In the genomic region with DNA sequence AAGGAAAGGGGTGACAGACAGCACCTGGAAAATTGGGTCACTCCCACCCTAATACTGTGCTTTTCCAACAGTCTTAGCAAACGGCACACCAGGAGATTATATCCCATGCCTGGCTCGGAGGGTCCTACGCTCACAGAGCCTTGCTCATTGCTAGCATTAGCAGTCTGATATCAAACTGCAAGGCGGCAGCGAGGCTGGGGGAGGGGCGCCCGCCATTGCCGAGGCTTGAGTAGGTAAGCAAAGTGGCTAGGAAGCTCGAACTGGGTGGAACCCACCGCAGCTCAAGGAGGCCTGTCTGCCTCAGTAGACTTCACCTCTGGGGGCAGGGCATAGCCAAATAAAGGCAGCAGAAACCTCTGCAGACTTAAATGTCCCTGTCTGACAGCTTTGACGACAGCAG, we compare ENCODE assay signal across 4 cellular contexts. TPM values are rescaled to one million over a fixed set of nuclear protein-coding genes. Genes with fewer than 3 reads are reported as not detected.
"Had no signal": no experiment of that assay in that cellular context is flagged by ENCODE, and none has a peak within 500 bp of the region (broad histone marks: within the 10 kb centered on the region; RNA-seq: fewer than 3 reads in every experiment).

No MANE protein-coding gene starts in this region.

RNA-seq across cellular contexts. Expression of gene SPATA31C1, which starts 15.4 kb away (rescaled TPM):
- total RNA-seq: LHCN-M2, M059J, MCF 10A, NCI-H460 had no signal

RNA-seq across cellular contexts. Expression of gene SPATA31E1, which starts 19.7 kb away (rescaled TPM):
- total RNA-seq: LHCN-M2, M059J, MCF 10A, NCI-H460 had no signal
